Comparison of ENCODE assay signal across 12 cellular contexts in the genomic region with DNA sequence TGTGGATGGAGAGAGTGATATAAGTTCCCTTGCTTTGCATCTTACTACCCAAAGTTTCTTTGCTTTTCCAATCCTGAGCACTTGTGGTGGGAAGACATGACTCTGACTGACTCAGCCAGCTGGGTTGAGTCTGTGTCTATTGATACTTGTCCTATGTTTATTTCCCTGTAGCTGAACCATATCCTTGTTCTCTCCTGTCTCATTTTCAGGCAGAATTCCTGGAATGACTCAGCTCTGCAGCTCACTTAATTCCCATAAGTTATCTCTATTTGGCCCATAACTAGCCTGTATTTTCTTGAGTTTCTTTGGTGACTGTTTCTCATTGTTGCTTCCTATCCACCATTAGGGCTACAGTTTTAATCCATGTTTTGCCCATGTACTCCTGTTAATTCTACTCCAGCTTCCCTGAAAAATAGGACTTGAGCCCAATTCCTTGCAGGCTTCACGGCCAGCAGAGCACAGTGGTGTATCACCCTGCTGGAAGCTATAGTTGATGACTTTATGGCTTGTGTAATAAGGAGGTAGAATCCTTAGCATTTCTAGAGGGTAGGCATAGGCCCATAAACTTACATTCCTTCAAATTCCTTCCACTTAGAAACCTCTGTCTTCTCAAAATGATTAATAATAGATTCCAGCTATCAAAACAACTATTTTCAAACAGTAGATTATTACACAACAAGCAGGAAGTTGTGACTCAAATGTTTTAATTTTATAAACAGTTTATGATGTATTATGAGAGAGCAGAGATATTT.
DNase-seq lines count a peak whose midpoint lies in the region; ATAC-seq and TF ChIP-seq lines count a peak whose summit lies in the region.
"Had no signal": no experiment of that assay in that cellular context is flagged by ENCODE, and none has a peak within 500 bp of the region (broad histone marks: within the 10 kb centered on the region; RNA-seq: fewer than 3 reads in every experiment).

No MANE protein-coding gene starts in this region.

- intact Hi-C loops in activated T-helper 2 cell treated with anti-CD3 and anti-CD28 coated beads, Interferon-gamma antibody, Interleukin-2, Interleukin-4, amounts not matched to agents 10 μg/mL and 5 μg/mL and 100 μg/mL, durations not matched to agents 14 hours and 24 hours and 36 hours (cut with micrococcal nuclease), result no loop called here

- H3K27me3 ChIP-seq in gastroesophageal sphincter, result no peaks in the 10 kb centered on the region

- H3K9me3 ChIP-seq in gastroesophageal sphincter, result no peaks in the 10 kb centered on the region

- WGBS in gastroesophageal sphincter (ENCODE audit: low coverage in 1 of 2), 2 donors, result 0 to 43% methylated on average over 1 of the region's 1 CpG

- peaks cover 3% of the 10 kb centered on the region for H3K9me3 Mint-ChIP-seq in progenitor cell of endocrine pancreas (ENCODE audit: low read depth)
- no peaks in the 10 kb centered on the region for H3K9me3 Mint-ChIP-seq in activated T-helper 2 cell treated with anti-CD3 and anti-CD28 coated beads, Interferon-gamma antibody, Interleukin-2, Interleukin-4, amounts not matched to agents 10 μg/mL and 5 μg/mL and 100 μg/mL, durations not matched to agents 14 hours and 24 hours and 36 hours
- peaks cover 0 to 3% of the 10 kb centered on the region in 2 donors for H3K9me3 Mint-ChIP-seq in effector memory CD8-positive, alpha-beta T cell

- TF ChIP-seq CTCF in gastroesophageal sphincter (IDR thresholded peaks at IDR 0.05) (no peak), progenitor cell of endocrine pancreas (IDR thresholded peaks at IDR 0.05; ENCODE audit: unreplicated experiment) (no peak)

- no peak overlapping the region for H3K4me3 ChIP-seq in gastroesophageal sphincter

- H3K4me1 Mint-ChIP-seq in progenitor cell of endocrine pancreas (ENCODE audit: low read depth), result no peaks in the 10 kb centered on the region
- H3K4me1 Mint-ChIP-seq in activated T-helper 2 cell treated with anti-CD3 and anti-CD28 coated beads, Interferon-gamma antibody, Interleukin-2, Interleukin-4, amounts not matched to agents 10 μg/mL and 5 μg/mL and 100 μg/mL, durations not matched to agents 14 hours and 24 hours and 36 hours (ENCODE audit: low read depth), result no peaks in the 10 kb centered on the region
- no peaks in the 10 kb centered on the region for H3K4me1 Mint-ChIP-seq in effector memory CD8-positive, alpha-beta T cell (ENCODE audit: low read depth in 2 of 2)

- H3K27me3 Mint-ChIP-seq in progenitor cell of endocrine pancreas, result no peaks in the 10 kb centered on the region
- H3K27me3 Mint-ChIP-seq in activated T-helper 2 cell treated with anti-CD3 and anti-CD28 coated beads, Interferon-gamma antibody, Interleukin-2, Interleukin-4, amounts not matched to agents 10 μg/mL and 5 μg/mL and 100 μg/mL, durations not matched to agents 14 hours and 24 hours and 36 hours (ENCODE audit: low read depth), result peaks cover 5% of the 10 kb centered on the region
- no peaks in the 10 kb centered on the region for H3K27me3 Mint-ChIP-seq in effector memory CD8-positive, alpha-beta T cell

- H3K36me3 Mint-ChIP-seq in progenitor cell of endocrine pancreas (ENCODE audit: insufficient read depth), result no peaks in the 10 kb centered on the region
- H3K36me3 Mint-ChIP-seq in activated T-helper 2 cell treated with anti-CD3 and anti-CD28 coated beads, Interferon-gamma antibody, Interleukin-2, Interleukin-4, amounts not matched to agents 10 μg/mL and 5 μg/mL and 100 μg/mL, durations not matched to agents 14 hours and 24 hours and 36 hours (ENCODE audit: low read depth), result no peaks in the 10 kb centered on the region
- no peaks in the 10 kb centered on the region for H3K36me3 Mint-ChIP-seq in effector memory CD8-positive, alpha-beta T cell (ENCODE audit: insufficient read depth)

- no peak overlapping the region for H3K4me3 Mint-ChIP-seq in progenitor cell of endocrine pancreas (ENCODE audit: low read depth)
- no peak overlapping the region for H3K4me3 Mint-ChIP-seq in activated T-helper 2 cell treated with anti-CD3 and anti-CD28 coated beads, Interferon-gamma antibody, Interleukin-2, Interleukin-4, amounts not matched to agents 10 μg/mL and 5 μg/mL and 100 μg/mL, durations not matched to agents 14 hours and 24 hours and 36 hours (ENCODE audit: low read depth)
- no peak overlapping the region for H3K4me3 Mint-ChIP-seq in effector memory CD8-positive, alpha-beta T cell

- H3K27ac ChIP-seq in gastroesophageal sphincter, result peak overlapping the region; percentile 29 to 65 (median 46)

- ATAC-seq in SK-N-SH treated with all-trans-retinoic acid at 6 μM for 48 hours (peak; percentile 92), gastroesophageal sphincter (peak; percentile 73)
- no peak for ATAC-seq in effector memory CD8-positive, alpha-beta T cell (replicated peaks)

- H3K4me1 ChIP-seq in gastroesophageal sphincter, result peaks cover 3 to 19% (median 7%) of the 10 kb centered on the region in 3 donors

- peak; percentile 74 for DNase-seq in COLO829 (ENCODE audit: low spot score)
- DNase-seq in progenitor cell of endocrine pancreas (ENCODE audit: low spot score, unreplicated experiment), result no peak
- no peak for DNase-seq in activated T-helper 2 cell treated with anti-CD3 and anti-CD28 coated beads, Interferon-gamma antibody, Interleukin-2, Interleukin-4, amounts not matched to agents 10 μg/mL and 5 μg/mL and 100 μg/mL, durations not matched to agents 14 hours and 24 hours and 36 hours (ENCODE audit: low spot score)
- DNase-seq in effector memory CD8-positive, alpha-beta T cell, result no peak
- DNase-seq in SIG-M5 (lab: John Stamatoyannopoulos, UW), result no peak
- DNase-seq in NOMO-1 treated with DMSO at 0.1 percent for 48 hours (lab: John Stamatoyannopoulos, UW; ENCODE audit: unreplicated experiment), result no peak
- DNase-seq: activated CD8-positive, alpha-beta memory T cell treated with anti-CD3 and anti-CD28 coated beads, Interleukin-2, amount 50 U/mL, for 48 hours; Calu3; hippocampal formation; stimulated activated CD4-positive, alpha-beta T cell treated with anti-CD3 and anti-CD28 coated beads, Interleukin-2, amount 100 ng/mL, for 48 hours had no signal

- no peak for TF ChIP-seq POLR2A in gastroesophageal sphincter (IDR thresholded peaks at IDR 0.05)

- peak overlapping the region; percentile 60 for H3K27ac Mint-ChIP-seq in progenitor cell of endocrine pancreas
- no peak overlapping the region for H3K27ac Mint-ChIP-seq in activated T-helper 2 cell treated with anti-CD3 and anti-CD28 coated beads, Interferon-gamma antibody, Interleukin-2, Interleukin-4, amounts not matched to agents 10 μg/mL and 5 μg/mL and 100 μg/mL, durations not matched to agents 14 hours and 24 hours and 36 hours
- H3K27ac Mint-ChIP-seq in effector memory CD8-positive, alpha-beta T cell, result no peak overlapping the region

- no peak for TF ChIP-seq EP300 in gastroesophageal sphincter (IDR thresholded peaks at IDR 0.05)

- H3K36me3 ChIP-seq in gastroesophageal sphincter, result no peaks in the 10 kb centered on the region

TF ChIP-seq in SK-N-SH treated with all-trans-retinoic acid at 6 μM for 48 hours, 23 proteins besides CTCF, POLR2A, EP300 and RAD21:
- TF ChIP-seq ISL1 (CRISPR knock-in tag; IDR thresholded peaks at IDR 0.05) (peak; percentile 42; the same call in 1 of the 2 replicates), RARB (CRISPR knock-in tag; IDR thresholded peaks at IDR 0.05) (no peak)
